Comparison of ENCODE assay signal across 13 cellular contexts in the genomic region with DNA sequence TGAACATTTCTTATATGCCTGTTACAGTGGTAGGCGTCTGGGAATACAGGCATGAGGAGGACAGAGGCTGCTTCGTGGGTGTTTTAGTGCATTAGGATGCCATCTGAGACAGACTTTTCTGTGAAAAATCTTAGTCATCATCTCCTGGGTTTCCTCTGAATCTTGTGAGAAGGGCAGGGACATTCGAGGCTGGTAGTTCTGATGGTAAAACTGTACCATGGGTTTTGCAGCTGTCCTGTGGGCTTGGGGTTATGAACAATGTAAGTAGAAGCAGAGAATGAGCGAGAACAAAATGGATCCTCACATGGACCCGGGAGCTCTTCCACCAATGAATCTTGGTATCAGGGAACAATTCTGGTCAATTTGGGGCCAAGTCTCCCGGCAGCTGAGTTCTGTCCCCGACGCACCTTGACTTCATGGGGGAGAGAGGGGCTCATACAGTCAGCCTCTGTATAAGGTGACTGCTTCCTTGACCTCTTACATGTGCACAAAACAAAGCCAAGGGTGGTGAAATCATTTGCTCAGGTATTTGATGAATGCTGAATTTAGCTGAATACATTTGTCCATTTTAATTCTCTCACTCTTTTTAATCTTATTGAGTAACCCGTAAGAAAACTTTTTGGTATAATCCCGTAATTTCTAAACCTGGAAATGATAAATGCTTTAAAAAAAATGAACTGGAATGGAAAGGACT.
DNase-seq lines count a peak whose midpoint lies in the region; ATAC-seq and TF ChIP-seq lines count a peak whose summit lies in the region.
"Had no signal": no experiment of that assay in that cellular context is flagged by ENCODE, and none has a peak within 500 bp of the region (broad histone marks: within the 10 kb centered on the region; RNA-seq: fewer than 3 reads in every experiment).

No MANE protein-coding gene starts in this region.

- H3K36me3 ChIP-seq in heart left ventricle (no peaks in the 10 kb centered on the region), SJSA1 (no peaks in the 10 kb centered on the region), upper lobe of right lung (no peaks in the 10 kb centered on the region)
- H3K36me3 ChIP-seq: HAP-1 had no signal

- intact Hi-C loops in heart left ventricle (cut with DNase I) (loop anchor here in 1 of 10 donors (10.0 kb wide), 1 partner anchor 55 kb away; no protein-coding TSS in a partner anchor), cardiac septum (cut with DNase I) (no loop called here), upper lobe of right lung (cut with DNase I) (no loop called here)

- WGBS in heart left ventricle, 4 donors = 82 to 86% (median 84%) methylated on average over 10 of the region's 10 CpGs

- TF ChIP-seq POLR2A in heart left ventricle (IDR thresholded peaks at IDR 0.05) = no peak

- ATAC-seq in heart left ventricle (no peak), foreskin keratinocyte (no peak), HG03045 (IDR thresholded peaks at IDR 0.05; ENCODE audit: unreplicated experiment) (no peak), upper lobe of right lung (no peak)

- in situ Hi-C loops in GM13976 (cut with MboI; ENCODE audit: low sequenced_read_pairs, unreplicated experiment) = no loop called here

- H3K27me3 ChIP-seq in heart left ventricle = no peaks in the 10 kb centered on the region
- no peaks in the 10 kb centered on the region for H3K27me3 ChIP-seq in SJSA1 (replicated peaks)
- no peaks in the 10 kb centered on the region for H3K27me3 ChIP-seq in foreskin keratinocyte
- H3K27me3 ChIP-seq in upper lobe of right lung = no peaks in the 10 kb centered on the region

- DNase-seq in heart left ventricle (no peak), cardiac septum (ENCODE audit: low spot score) (no peak), SJSA1 (ENCODE audit: low read depth in 1 of 2, low spot score in 2 of 2) (peak in 1 of 2 experiments; percentile 48), foreskin keratinocyte (peak in 1 of 2 donors; percentile 33), superior temporal gyrus (ENCODE audit: extremely low spot score) (peak; percentile 59), GM13976 (ENCODE audit: low spot score) (no peak), upper lobe of right lung (no peak)
- DNase-seq: activated gamma-delta T cell, C1 segment of cervical spinal cord, hippocampal formation had no signal

- H3K27ac ChIP-seq in heart left ventricle (peak overlapping the region in 7 of 12 donors; percentile 16 to 79 (median 55)), SJSA1 (peak overlapping the region; percentile 63), foreskin keratinocyte (peak overlapping the region; percentile 43), upper lobe of right lung (no peak overlapping the region)

- TF ChIP-seq CTCF in heart left ventricle (IDR thresholded peaks at IDR 0.05) (no peak), foreskin keratinocyte (conservative IDR thresholded peaks at IDR 0.05) (no peak), GM13976 (IDR thresholded peaks at IDR 0.05; ENCODE audit: borderline replicate concordance, control extremely low read depth, extremely low read depth, insufficient read depth, missing control alignments) (no peak), upper lobe of right lung (IDR thresholded peaks at IDR 0.05) (no peak)

- H3K9me3 ChIP-seq in heart left ventricle = peaks cover 0 to 10% (median 0%) of the 10 kb centered on the region in 12 donors
- no peaks in the 10 kb centered on the region for H3K9me3 ChIP-seq in SJSA1 (replicated peaks)
- H3K9me3 ChIP-seq in upper lobe of right lung = no peaks in the 10 kb centered on the region
- H3K9me3 ChIP-seq: HAP-1 had no signal

- H3K4me3 ChIP-seq in heart left ventricle (no peak overlapping the region), SJSA1 (no peak overlapping the region), upper lobe of right lung (no peak overlapping the region)
- H3K4me3 ChIP-seq: HAP-1, skin epidermis had no signal

- peaks cover 0 to 28% (median 3%) of the 10 kb centered on the region in 12 donors for H3K4me1 ChIP-seq in heart left ventricle
- H3K4me1 ChIP-seq in SJSA1 (replicated peaks) = peaks cover 53% of the 10 kb centered on the region
- peaks cover 31% of the 10 kb centered on the region for H3K4me1 ChIP-seq in foreskin keratinocyte
- H3K4me1 ChIP-seq in upper lobe of right lung = peaks cover 1% of the 10 kb centered on the region
- H3K4me1 ChIP-seq: HAP-1 had no signal
